9 cellular contexts compared by ENCODE assay signal in genomic region chr3:148962513-148962912, GRCh38. TPM values are rescaled to one million over a fixed set of nuclear protein-coding genes. Genes with fewer than 3 reads are reported as not detected.
A peak's percentile ranks its signal among the peaks of the same experiment; 100 is the strongest.
DNase-seq lines count a peak whose midpoint lies in the region; ATAC-seq, FAIRE-seq and TF ChIP-seq lines count a peak whose summit lies in the region.
"Had no signal": no experiment of that assay in that cellular context is flagged by ENCODE, and none has a peak within 500 bp of the region (broad histone marks: within the 10 kb centered on the region; RNA-seq: fewer than 3 reads in every experiment).

No MANE protein-coding gene starts in this region.

- in situ Hi-C loops in GM12878 (cut with MboI) = no loop called here

- H3K4me1 Mint-ChIP-seq in activated CD4-positive, alpha-beta T cell treated with anti-CD3 and anti-CD28 coated beads, Interleukin-2, amount 10 ng/mL, durations not matched to agents 7 days and 5 days = peaks cover 4% of the 10 kb centered on the region
- H3K4me1 Mint-ChIP-seq in activated CD4-positive, alpha-beta memory T cell treated with anti-CD3 and anti-CD28 coated beads, Interleukin-2, amount 10 ng/mL, durations not matched to agents 7 days and 5 days = peaks cover 5% of the 10 kb centered on the region

- H3K4me2 ChIP-seq in MM.1S (ENCODE audit: low read depth, low read length) = no peak overlapping the region
- H3K4me2 ChIP-seq in GM12878 (ENCODE audit: control insufficient read depth, insufficient read depth) = no peak overlapping the region

- CTCF ChIA-PET in GM12878 (lab: Yijun Ruan, JAX) = interaction anchor here (1.0 to 2.1 kb wide), 5 partner anchors 9 to 330 kb away, joined by 3 to 6 read pairs (median 4); no protein-coding TSS in a partner anchor
- CTCF ChIA-PET in activated CD4-positive, alpha-beta T cell treated with anti-CD3 and anti-CD28 coated beads, Interleukin-2, amount 10 ng/mL, durations not matched to agents 7 days and 5 days (lab: Charles Lee) = interaction anchor here (0.8 kb wide), 1 partner anchor 17 kb away, joined by 3 read pairs; no protein-coding TSS in a partner anchor
- CTCF ChIA-PET in activated CD4-positive, alpha-beta memory T cell treated with anti-CD3 and anti-CD28 coated beads, Interleukin-2, amount 10 ng/mL, durations not matched to agents 7 days and 5 days (lab: Charles Lee) = interaction anchor here (0.6 to 1.2 kb wide), 3 partner anchors 28 to 158 kb away, joined by 3 to 4 read pairs (median 3); no protein-coding TSS in a partner anchor

- no peaks in the 10 kb centered on the region for H3K27me3 ChIP-seq in MM.1S (replicated peaks; ENCODE audit: insufficient read depth, low read length)
- H3K27me3 ChIP-seq in GM12878 (replicated peaks in 1 of 2; ENCODE audit: control insufficient read depth in 2 of 2, insufficient read depth in 2 of 2, low read length in 1 of 2) = no peaks in the 10 kb centered on the region

- no peak for TF ChIP-seq EP300 in GM12878 (IDR thresholded peaks at IDR 0.05; ENCODE audit: borderline replicate concordance in 1 of 2, control insufficient read depth in 1 of 2, low read depth in 2 of 2, low read length in 2 of 2)

- SMC1A ChIA-PET in GM12878 (lab: Charles Lee; ENCODE audit: uncharacterized antibody, unreplicated experiment) = interaction anchor here (1.0 to 1.1 kb wide), 2 partner anchors 9 to 11 kb away, joined by 3 to 4 read pairs; no protein-coding TSS in a partner anchor

- no peaks in the 10 kb centered on the region for H3F3A ChIP-seq in MM.1S (ENCODE audit: insufficient read depth, low read length)

- H4K20me1 ChIP-seq in MM.1S (ENCODE audit: insufficient read depth, low read length) (no peaks in the 10 kb centered on the region), GM12878 (ENCODE audit: control insufficient read depth, insufficient read depth) (no peaks in the 10 kb centered on the region)

- no peak overlapping the region for H3K4me3 ChIP-seq in MM.1S (ENCODE audit: low read length)
- H3K4me3 ChIP-seq in GM12878 = no peak overlapping the region

- intact Hi-C loops in GM12878 (cut with micrococcal nuclease; ENCODE audit: unreplicated experiment) = no loop called here

- H3K79me2 ChIP-seq in MM.1S (ENCODE audit: low read length) (no peaks in the 10 kb centered on the region), GM12878 (ENCODE audit: control insufficient read depth, insufficient read depth, low read length) (no peaks in the 10 kb centered on the region)

- POLR2A ChIA-PET in GM12878 (lab: Charles Lee) = no interaction called here
- POLR2A ChIA-PET in activated CD4-positive, alpha-beta T cell treated with anti-CD3 and anti-CD28 coated beads, Interleukin-2, amount 10 ng/mL, durations not matched to agents 7 days and 5 days (lab: Charles Lee) = no interaction called here
- POLR2A ChIA-PET in activated CD4-positive, alpha-beta memory T cell treated with anti-CD3 and anti-CD28 coated beads, Interleukin-2, amount 10 ng/mL, durations not matched to agents 7 days and 5 days (lab: Charles Lee) = interaction anchor here (1.3 kb wide), 1 partner anchor 28 kb away, joined by 4 read pairs; the partner anchor contains the start of gene GYG1

- ATAC-seq in GM12878 (no peak), GM21737 (IDR thresholded peaks at IDR 0.05; ENCODE audit: unreplicated experiment) (no peak), HG03108 (IDR thresholded peaks at IDR 0.05; ENCODE audit: unreplicated experiment) (no peak)

- H3K27me3 Mint-ChIP-seq in activated CD4-positive, alpha-beta T cell treated with anti-CD3 and anti-CD28 coated beads, Interleukin-2, amount 10 ng/mL, durations not matched to agents 7 days and 5 days = peaks cover 11% of the 10 kb centered on the region
- peaks cover 12% of the 10 kb centered on the region for H3K27me3 Mint-ChIP-seq in activated CD4-positive, alpha-beta memory T cell treated with anti-CD3 and anti-CD28 coated beads, Interleukin-2, amount 10 ng/mL, durations not matched to agents 7 days and 5 days

- DNase-seq in ELR (ENCODE audit: low read depth) (peak; percentile 87), MM.1S (no peak), GM12878 (ENCODE audit: low read depth, low spot score) (no peak), lung microvascular endothelial cell (ENCODE audit: low read depth in 2 of 2) (peak; percentile 8 to 90)
- DNase-seq in activated CD4-positive, alpha-beta T cell treated with anti-CD3 and anti-CD28 coated beads, Interleukin-2, amount 10 ng/mL, durations not matched to agents 7 days and 5 days = no peak
- no peak for DNase-seq in activated CD4-positive, alpha-beta memory T cell treated with anti-CD3 and anti-CD28 coated beads, Interleukin-2, amount 10 ng/mL, durations not matched to agents 7 days and 5 days

- WGBS in GM12878 (ENCODE audit: insufficient coverage, insufficient replicate concordance, low lambda C conversion rate, missing lambda C conversion rate) = 40% methylated on average over 1 of the region's 1 CpG

- TF ChIP-seq RAD21 in GM12878 (IDR thresholded peaks at IDR 0.05; ENCODE audit: insufficient read depth, low read depth, low read length) = no peak

- no TSS peak for BruUV-seq in GM12878 (replicated peaks; lab: Mats Ljungman, UMichigan)

- 0 out of 2 replicates have a peak, but pooled peaks cover under 1% of the 10 kb centered on the region for H3K4me1 ChIP-seq in MM.1S (ENCODE audit: low read length)
- no peaks in the 10 kb centered on the region for H3K4me1 ChIP-seq in GM12878 (ENCODE audit: control insufficient read depth, insufficient read depth, low read length)

- no peak for FAIRE-seq in GM12878 (lab: Jason Lieb, UNC)

- H3K27ac ChIP-seq in MM.1S (ENCODE audit: low read length) (no peak overlapping the region), GM12878 (ENCODE audit: control insufficient read depth, insufficient read depth) (no peak overlapping the region)

- H3K9me2 ChIP-seq in MM.1S (replicated peaks; ENCODE audit: insufficient read depth, low read length) = no peaks in the 10 kb centered on the region

- H3K9me3 ChIP-seq in MM.1S (replicated peaks; ENCODE audit: insufficient read depth, low read length) = no peaks in the 10 kb centered on the region
- H3K9me3 ChIP-seq in GM12878 (replicated peaks; ENCODE audit: control insufficient read depth, insufficient read depth, low read length) = no peaks in the 10 kb centered on the region

- H3K4me3 Mint-ChIP-seq in activated CD4-positive, alpha-beta T cell treated with anti-CD3 and anti-CD28 coated beads, Interleukin-2, amount 10 ng/mL, durations not matched to agents 7 days and 5 days = no peak overlapping the region
- H3K4me3 Mint-ChIP-seq in activated CD4-positive, alpha-beta memory T cell treated with anti-CD3 and anti-CD28 coated beads, Interleukin-2, amount 10 ng/mL, durations not matched to agents 7 days and 5 days = no peak overlapping the region
- H3K4me3 Mint-ChIP-seq: activated naive CD8-positive, alpha-beta T cell had no signal

- H2AFZ ChIP-seq in MM.1S (ENCODE audit: low read length) = no peak overlapping the region
- no peak overlapping the region for H2AFZ ChIP-seq in GM12878 (ENCODE audit: control insufficient read depth, low read depth, low read length)

- H3K36me3 ChIP-seq in MM.1S (replicated peaks; ENCODE audit: insufficient read depth, low read length) (no peaks in the 10 kb centered on the region), GM12878 (ENCODE audit: control insufficient read depth in 2 of 2, insufficient read depth in 2 of 2, low read length in 1 of 2) (no peaks in the 10 kb centered on the region)

- TF ChIP-seq POLR2A in GM12878 (IDR thresholded peaks at IDR 0.05; ENCODE audit: low read depth, low read length) = no peak

- no peak overlapping the region for H3K27ac Mint-ChIP-seq in activated CD4-positive, alpha-beta T cell treated with anti-CD3 and anti-CD28 coated beads, Interleukin-2, amount 10 ng/mL, durations not matched to agents 7 days and 5 days
- H3K27ac Mint-ChIP-seq in activated CD4-positive, alpha-beta memory T cell treated with anti-CD3 and anti-CD28 coated beads, Interleukin-2, amount 10 ng/mL, durations not matched to agents 7 days and 5 days = no peak overlapping the region
- H3K27ac Mint-ChIP-seq: activated naive CD8-positive, alpha-beta T cell had no signal

- TF ChIP-seq CTCF in MM.1S (IDR thresholded peaks at IDR 0.05; ENCODE audit: low read length) (peak; percentile 11), GM12878 (IDR thresholded peaks at IDR 0.05 in 2 of 3, conservative IDR thresholded peaks at IDR 0.05 in 1 of 3; ENCODE audit: control insufficient read depth in 2 of 3, extremely low read depth in 1 of 3, insufficient read depth in 1 of 3, low read depth in 3 of 3, low read length in 3 of 3) (peak in 1 of 3 experiments; percentile 20; a peak in 2 of 6 replicates)

- RAD21 ChIA-PET in GM12878 (lab: Charles Lee; ENCODE audit: unreplicated experiment) = interaction anchor here (0.6 to 1.5 kb wide), 2 partner anchors 60 to 158 kb away, joined by 3 to 4 read pairs; no protein-coding TSS in a partner anchor

- H3K9me3 Mint-ChIP-seq in activated CD4-positive, alpha-beta T cell treated with anti-CD3 and anti-CD28 coated beads, Interleukin-2, amount 10 ng/mL, durations not matched to agents 7 days and 5 days = no peaks in the 10 kb centered on the region
- H3K9me3 Mint-ChIP-seq in activated CD4-positive, alpha-beta memory T cell treated with anti-CD3 and anti-CD28 coated beads, Interleukin-2, amount 10 ng/mL, durations not matched to agents 7 days and 5 days = no peaks in the 10 kb centered on the region

- H3K36me3 Mint-ChIP-seq in activated CD4-positive, alpha-beta T cell treated with anti-CD3 and anti-CD28 coated beads, Interleukin-2, amount 10 ng/mL, durations not matched to agents 7 days and 5 days (ENCODE audit: low read depth) = no peaks in the 10 kb centered on the region
- H3K36me3 Mint-ChIP-seq in activated CD4-positive, alpha-beta memory T cell treated with anti-CD3 and anti-CD28 coated beads, Interleukin-2, amount 10 ng/mL, durations not matched to agents 7 days and 5 days (ENCODE audit: low read depth) = no peaks in the 10 kb centered on the region
- H3K36me3 Mint-ChIP-seq: activated naive CD8-positive, alpha-beta T cell had no signal

- H3K9ac ChIP-seq in MM.1S (ENCODE audit: low read length) (no peak overlapping the region), GM12878 (ENCODE audit: control insufficient read depth, insufficient read depth, low read length) (no peak overlapping the region)

RNA-seq across cellular contexts. Expression of gene GYG1, which starts 28.8 kb away (rescaled TPM):
- total RNA-seq in GM12878 (2013; cell fraction: nucleolus; rRNA removed) = 3.9 and 5.3 TPM in 2 replicates
- total RNA-seq in GM12878 (2014; rRNA removed) = 12.0 and 16.0 TPM in 2 replicates
- 18.8 and 19.7 TPM in 2 replicates for total RNA-seq in GM12878 (2014; rRNA removed; fragmentation: Illumina TruSeq; extraction: Trizol)
- total RNA-seq in GM12878 (2021) = 21.1 and 22.4 TPM in 2 replicates
- polyA plus RNA-seq in GM12878 (2011; ENCODE audit: low read depth) = 10.8 TPM
- 16.9 and 18.2 TPM in 2 replicates for polyA plus RNA-seq in GM12878 (2011; rRNA removed)
- polyA plus RNA-seq in GM12878 (2011; cell fraction: cytosol; rRNA removed) = 14.6 and 18.8 TPM in 2 replicates
- polyA plus RNA-seq in GM12878 (2011; cell fraction: nucleus; rRNA removed) = 16.1 and 17.9 TPM in 2 replicates
- 13.0 and 15.1 TPM in 2 replicates for polyA plus RNA-seq in GM12878 (2012)
- polyA plus RNA-seq in GM12878 (2014; fragmentation: Illumina TruSeq; extraction: Trizol) = 26.4 and 26.6 TPM in 2 replicates
- polyA plus RNA-seq in GM12878 (2014; fragmentation: Nextera tagmentation; extraction: Ambion mirVana) = 10 to 100 TPM; 23.4 to 36.7 TPM
- polyA plus RNA-seq in GM12878 (2014; rRNA removed) = 11.8 and 13.0 TPM in 2 replicates
- 10 to 100 TPM; 33.9 to 38.9 TPM for polyA plus RNA-seq in GM12878 (2016; fragmentation: Nextera tagmentation; extraction: Ambion mirVana)
- polyA minus RNA-seq in GM12878 (2011; rRNA and poly(A)+ RNA removed) = 13.7 and 19.3 TPM in 2 replicates
- 7.8 and 10.2 TPM in 2 replicates for polyA minus RNA-seq in GM12878 (2011; cell fraction: cytosol; rRNA and poly(A)+ RNA removed)
- polyA minus RNA-seq in GM12878 (2011; cell fraction: nucleus; rRNA and poly(A)+ RNA removed) = 21.2 and 31.4 TPM in 2 replicates
- total RNA-seq in lung microvascular endothelial cell = 35.5 and 38.3 TPM in 2 replicates
- 10 to 100 TPM; 32.6 to 38.5 TPM for total RNA-seq in activated CD4-positive, alpha-beta T cell treated with anti-CD3 and anti-CD28 coated beads, Interleukin-2, amount 10 ng/mL, durations not matched to agents 7 days and 5 days
- total RNA-seq in activated CD4-positive, alpha-beta memory T cell treated with anti-CD3 and anti-CD28 coated beads, Interleukin-2, amount 10 ng/mL, durations not matched to agents 7 days and 5 days = 10 to 100 TPM; 44.5 to 46.5 TPM

Comparison
In these comparisons a context has a peak if more than half of its experiments do, and no peak if none do; other contexts are left out.
1. DNase-seq: peak in ELR (single experiment) and lung microvascular endothelial cell (2 of 2); none in MM.1S (single experiment), GM12878 (single experiment), activated CD4-positive, alpha-beta T cell treated with anti-CD3 and anti-CD28 coated beads, Interleukin-2, amount 10 ng/mL, durations not matched to agents 7 days and 5 days (single experiment) and activated CD4-positive, alpha-beta memory T cell treated with anti-CD3 and anti-CD28 coated beads, Interleukin-2, amount 10 ng/mL, durations not matched to agents 7 days and 5 days (single experiment).